9 cellular contexts compared by ENCODE assay signal in genomic region chr10:15262036-15262713, GRCh38.
DNase-seq lines count a peak whose midpoint lies in the region; ATAC-seq and TF ChIP-seq lines count a peak whose summit lies in the region.
"Had no signal": no experiment of that assay in that cellular context is flagged by ENCODE, and none has a peak within 500 bp of the region (broad histone marks: within the 10 kb centered on the region; RNA-seq: fewer than 3 reads in every experiment).

No MANE protein-coding gene starts in this region.

- no peak for ATAC-seq in HG02973 (IDR thresholded peaks at IDR 0.05; ENCODE audit: unreplicated experiment)
- no peak for ATAC-seq in GM21717 (IDR thresholded peaks at IDR 0.05; ENCODE audit: unreplicated experiment)
- ATAC-seq in GM19467 (IDR thresholded peaks at IDR 0.05; ENCODE audit: unreplicated experiment): no peak

- intact Hi-C loops in prostate gland (cut with DNase I): loop anchor here (1.0 to 5.0 kb wide), 2 partner anchors 50 to 109 kb away; partner anchors contain the start of gene FAM171A1

- H2AFZ ChIP-seq in OCI-LY1 (ENCODE audit: low read length): no peak overlapping the region

- H3K9ac ChIP-seq in OCI-LY1 (ENCODE audit: low read length): no peak overlapping the region

- no peaks in the 10 kb centered on the region for H3K79me2 ChIP-seq in OCI-LY1 (ENCODE audit: insufficient read depth, low read length)

- H3K4me3 ChIP-seq in OCI-LY1 (ENCODE audit: low read depth, low read length, poor library complexity, severe bottlenecking) (no peak overlapping the region), foreskin fibroblast (ENCODE audit: low read depth in 1 of 2, low read length in 2 of 2) (no peak overlapping the region), prostate gland (no peak overlapping the region)

- H4K20me1 ChIP-seq in OCI-LY1 (ENCODE audit: insufficient read depth, low read length): no peaks in the 10 kb centered on the region

- DNase-seq in GM10266 (ENCODE audit: extremely low spot score): no peak
- DNase-seq in foreskin fibroblast: peak; percentile 9 to 48
- peak; percentile 42 for DNase-seq in prostate gland (ENCODE audit: low spot score)
- no peak for DNase-seq in activated CD4-positive, alpha-beta T cell treated with anti-CD3 and anti-CD28 coated beads for 48 hours
- DNase-seq: NCI-H69 had no signal

- H3K27ac ChIP-seq in OCI-LY1 (ENCODE audit: low read depth, low read length, poor library complexity, severe bottlenecking) (no peak overlapping the region), prostate gland (no peak overlapping the region)

- H3K36me3 ChIP-seq in OCI-LY1 (ENCODE audit: insufficient read depth, low read length): no peaks in the 10 kb centered on the region
- no peaks in the 10 kb centered on the region for H3K36me3 ChIP-seq in prostate gland

- H3K27me3 ChIP-seq in OCI-LY1 (ENCODE audit: insufficient read depth, low read length) (no peaks in the 10 kb centered on the region), prostate gland (replicated peaks; ENCODE audit: insufficient read depth) (no peaks in the 10 kb centered on the region)

- TF ChIP-seq POLR2A in prostate gland (IDR thresholded peaks at IDR 0.05): no peak

- H3K4me1 ChIP-seq in OCI-LY1 (ENCODE audit: insufficient read depth, low read length, severe bottlenecking) (no peaks in the 10 kb centered on the region), prostate gland (replicated peaks) (no peaks in the 10 kb centered on the region)

- H3K4me2 ChIP-seq in OCI-LY1 (ENCODE audit: low read length): no peak overlapping the region

- no peaks in the 10 kb centered on the region for H3K9me2 ChIP-seq in OCI-LY1 (ENCODE audit: low read depth, low read length)

- H3F3A ChIP-seq in OCI-LY1 (ENCODE audit: insufficient read depth, low read length): no peaks in the 10 kb centered on the region

- H3K9me3 ChIP-seq in OCI-LY1 (ENCODE audit: low read length) (no peaks in the 10 kb centered on the region), prostate gland (no peaks in the 10 kb centered on the region)

- WGBS in prostate gland: 42% methylated on average over 10 of the region's 10 CpGs

- TF ChIP-seq CTCF in GM10266 (IDR thresholded peaks at IDR 0.05; ENCODE audit: control insufficient read depth, insufficient read depth, low read depth, missing control alignments) (peak; percentile 33), OCI-LY1 (IDR thresholded peaks at IDR 0.05; ENCODE audit: low read length) (peak; percentile 19; the same call in 1 of the 2 replicates), foreskin fibroblast (IDR thresholded peaks at IDR 0.05; ENCODE audit: low read depth, low read length) (peak; percentile 30), prostate gland (IDR thresholded peaks at IDR 0.05) (peak in 3 of 4 experiments; percentile 35 to 61 (median 36))

Comparison
In these comparisons a context has a peak if more than half of its experiments do, and no peak if none do; other contexts are left out.
1. DNase-seq: peak in foreskin fibroblast (2 of 2) and prostate gland (single experiment); none in GM10266 (single experiment) and activated CD4-positive, alpha-beta T cell treated with anti-CD3 and anti-CD28 coated beads for 48 hours (single experiment).
2. Peak in every context shown above with its lines, with median percentiles within 50 percentile points of each other: CTCF ChIP-seq.